In the genomic region with DNA sequence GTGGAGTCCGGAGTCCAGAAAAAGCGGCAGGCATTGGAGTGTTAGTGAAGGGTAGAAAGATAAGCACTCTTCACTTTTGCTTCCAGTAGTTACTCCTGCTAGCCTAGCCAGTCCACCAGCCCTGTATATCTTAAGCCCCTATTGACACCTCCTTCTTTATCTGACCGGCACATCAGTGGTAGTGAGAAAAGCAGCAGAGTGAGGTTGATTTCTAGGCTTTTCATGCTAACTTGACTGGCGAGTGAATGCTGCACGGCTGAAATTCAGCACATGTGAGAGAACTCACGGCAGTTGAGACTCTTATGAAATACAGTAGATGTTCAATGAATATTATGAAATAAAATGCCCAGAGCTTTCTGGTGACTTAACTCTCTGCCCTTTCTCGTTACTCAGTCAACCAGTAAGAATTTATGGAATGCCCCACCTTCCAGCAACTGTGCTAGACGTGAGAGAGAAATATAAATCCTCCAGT, we compare ENCODE assay signal across 13 cellular contexts.
DNase-seq lines count a peak whose midpoint lies in the region; ATAC-seq and TF ChIP-seq lines count a peak whose summit lies in the region.
"Had no signal": no experiment of that assay in that cellular context is flagged by ENCODE, and none has a peak within 500 bp of the region (broad histone marks: within the 10 kb centered on the region; RNA-seq: fewer than 3 reads in every experiment).

No MANE protein-coding gene starts in this region.

- H3K27me3 Mint-ChIP-seq in activated CD4-positive, alpha-beta T cell treated with anti-CD3 and anti-CD28 coated beads for 36 hours: peaks cover 3% of the 10 kb centered on the region
- H3K27me3 Mint-ChIP-seq: dendritic cell treated with granulocyte-macrophage colony-stimulating factor and Interleukin-4, amounts not matched to agents 40 ng/mL and 50 ng/mL, for 4 days had no signal

- TF ChIP-seq CTCF in HEK293 (tag by site-specific recombination; IDR thresholded peaks at IDR 0.05) (no peak), astrocyte of the spinal cord (IDR thresholded peaks at IDR 0.05; ENCODE audit: low read depth, low read length) (no peak), stomach (IDR thresholded peaks at IDR 0.05) (no peak)

- no peaks in the 10 kb centered on the region for H3K9me3 Mint-ChIP-seq in activated CD4-positive, alpha-beta T cell treated with anti-CD3 and anti-CD28 coated beads for 36 hours (ENCODE audit: low read depth)
- H3K9me3 Mint-ChIP-seq: dendritic cell treated with granulocyte-macrophage colony-stimulating factor and Interleukin-4, amounts not matched to agents 40 ng/mL and 50 ng/mL, for 4 days had no signal

- H3K9me3 ChIP-seq in HEK293 (ENCODE audit: control insufficient read depth, insufficient read depth, low read depth, low read length): no peaks in the 10 kb centered on the region
- H3K9me3 ChIP-seq in stomach: no peaks in the 10 kb centered on the region
- H3K9me3 ChIP-seq: BE2C, uterus had no signal

- no peaks in the 10 kb centered on the region for H3K36me3 Mint-ChIP-seq in activated CD4-positive, alpha-beta T cell treated with anti-CD3 and anti-CD28 coated beads for 36 hours (ENCODE audit: low read depth)

- in situ Hi-C loops in astrocyte of the spinal cord (cut with HindIII; ENCODE audit: low sequenced_read_pairs): no loop called here

- no peak for TF ChIP-seq POLR2A in stomach (IDR thresholded peaks at IDR 0.05)

- CTCF ChIA-PET in HEK293 (lab: Yijun Ruan, JAX): interaction anchor here (0.9 kb wide), 1 partner anchor 18 kb away, joined by 3 read pairs; no protein-coding TSS in a partner anchor
- CTCF ChIA-PET in activated CD4-positive, alpha-beta T cell treated with anti-CD3 and anti-CD28 coated beads for 36 hours (lab: Charles Lee): interaction anchor here (1.1 kb wide), 1 partner anchor 8 kb away, joined by 4 read pairs; no protein-coding TSS in a partner anchor

- TF ChIP-seq EP300 in stomach (IDR thresholded peaks at IDR 0.05): no peak

- no peaks in the 10 kb centered on the region for H3K27me3 ChIP-seq in stomach
- H3K27me3 ChIP-seq: BE2C, uterus had no signal

- ATAC-seq in activated CD4-positive, alpha-beta T cell treated with anti-CD3 and anti-CD28 coated beads for 36 hours: no peak
- no peak for ATAC-seq in HG02571 (IDR thresholded peaks at IDR 0.05; ENCODE audit: unreplicated experiment)

- H3K27ac Mint-ChIP-seq in activated CD4-positive, alpha-beta T cell treated with anti-CD3 and anti-CD28 coated beads for 36 hours: no peak overlapping the region
- H3K27ac Mint-ChIP-seq: dendritic cell treated with granulocyte-macrophage colony-stimulating factor and Interleukin-4, amounts not matched to agents 40 ng/mL and 50 ng/mL, for 4 days had no signal

- POLR2A ChIA-PET in HEK293 (lab: Yijun Ruan, JAX): no interaction called here
- POLR2A ChIA-PET in activated CD4-positive, alpha-beta T cell treated with anti-CD3 and anti-CD28 coated beads for 36 hours (lab: Charles Lee): no interaction called here

- H3K36me3 ChIP-seq in HEK293 (ENCODE audit: control insufficient read depth in 2 of 2, insufficient read depth in 1 of 2, low read length in 2 of 2) (no peaks in the 10 kb centered on the region), stomach (peaks cover 0 to under 1% (median 0%) of the 10 kb centered on the region in 4 donors)
- H3K36me3 ChIP-seq: BE2C, uterus had no signal

- intact Hi-C loops in stomach (cut with DNase I; ENCODE audit: low total_unique reads): no loop called here
- intact Hi-C loops in activated CD4-positive, alpha-beta T cell treated with anti-CD3 and anti-CD28 coated beads for 36 hours (cut with DNase I, micrococcal nuclease): no loop called here

- H3K4me1 ChIP-seq in HEK293 (ENCODE audit: control insufficient read depth, insufficient read depth, low read length) (peaks cover 36% of the 10 kb centered on the region), stomach (peaks cover 0 to 20% (median 19%) of the 10 kb centered on the region in 4 donors)
- H3K4me1 ChIP-seq: BE2C had no signal

- H3K27ac ChIP-seq in HEK293 (ENCODE audit: extremely low read depth, low read depth, low read length) (no peak overlapping the region), stomach (no peak overlapping the region)
- H3K27ac ChIP-seq: uterus had no signal

- 71 to 86% (median 77%) methylated on average over 8 of the region's 8 CpGs for WGBS in stomach, 5 donors

- no peak overlapping the region for H3K4me3 Mint-ChIP-seq in activated CD4-positive, alpha-beta T cell treated with anti-CD3 and anti-CD28 coated beads for 36 hours
- H3K4me3 Mint-ChIP-seq: dendritic cell treated with granulocyte-macrophage colony-stimulating factor and Interleukin-4, amounts not matched to agents 40 ng/mL and 50 ng/mL, for 4 days had no signal

- no peaks in the 10 kb centered on the region for H3K4me1 Mint-ChIP-seq in activated CD4-positive, alpha-beta T cell treated with anti-CD3 and anti-CD28 coated beads for 36 hours

- peak; percentile 44 for DNase-seq in A172 (ENCODE audit: low spot score)
- DNase-seq in astrocyte of the spinal cord (ENCODE audit: low read depth, low spot score): peak; percentile 51
- peak; percentile 90 for DNase-seq in kidney glomerular epithelial cell (lab: John Stamatoyannopoulos, UW)
- DNase-seq in stomach: no peak
- no peak for DNase-seq in activated CD4-positive, alpha-beta T cell treated with anti-CD3 and anti-CD28 coated beads for 36 hours
- no peak for DNase-seq in activated naive CD4-positive, alpha-beta T cell (lab: John Stamatoyannopoulos, UW)
- DNase-seq: BE2C, NCI-H524, occipital lobe, uterus had no signal

- H3K4me3 ChIP-seq in HEK293 (ENCODE audit: low read depth, low read length): no peak overlapping the region
- H3K4me3 ChIP-seq in astrocyte of the spinal cord (ENCODE audit: low read depth, low read length): no peak overlapping the region
- no peak overlapping the region for H3K4me3 ChIP-seq in stomach
- H3K4me3 ChIP-seq: uterus had no signal

TF ChIP-seq in HEK293, 187 proteins besides CTCF, POLR2A, EP300 and RAD21:
- TF ChIP-seq KLF9 (tag by site-specific recombination; IDR thresholded peaks at IDR 0.05; ENCODE audit: low read depth): no peak
- TF ChIP-seq TRIM28 (IDR thresholded peaks at IDR 0.05; ENCODE audit: borderline replicate concordance, low read length): peak; percentile 64; the same call in 1 of the 2 replicates
- TF ChIP-seq, protein P1, sequence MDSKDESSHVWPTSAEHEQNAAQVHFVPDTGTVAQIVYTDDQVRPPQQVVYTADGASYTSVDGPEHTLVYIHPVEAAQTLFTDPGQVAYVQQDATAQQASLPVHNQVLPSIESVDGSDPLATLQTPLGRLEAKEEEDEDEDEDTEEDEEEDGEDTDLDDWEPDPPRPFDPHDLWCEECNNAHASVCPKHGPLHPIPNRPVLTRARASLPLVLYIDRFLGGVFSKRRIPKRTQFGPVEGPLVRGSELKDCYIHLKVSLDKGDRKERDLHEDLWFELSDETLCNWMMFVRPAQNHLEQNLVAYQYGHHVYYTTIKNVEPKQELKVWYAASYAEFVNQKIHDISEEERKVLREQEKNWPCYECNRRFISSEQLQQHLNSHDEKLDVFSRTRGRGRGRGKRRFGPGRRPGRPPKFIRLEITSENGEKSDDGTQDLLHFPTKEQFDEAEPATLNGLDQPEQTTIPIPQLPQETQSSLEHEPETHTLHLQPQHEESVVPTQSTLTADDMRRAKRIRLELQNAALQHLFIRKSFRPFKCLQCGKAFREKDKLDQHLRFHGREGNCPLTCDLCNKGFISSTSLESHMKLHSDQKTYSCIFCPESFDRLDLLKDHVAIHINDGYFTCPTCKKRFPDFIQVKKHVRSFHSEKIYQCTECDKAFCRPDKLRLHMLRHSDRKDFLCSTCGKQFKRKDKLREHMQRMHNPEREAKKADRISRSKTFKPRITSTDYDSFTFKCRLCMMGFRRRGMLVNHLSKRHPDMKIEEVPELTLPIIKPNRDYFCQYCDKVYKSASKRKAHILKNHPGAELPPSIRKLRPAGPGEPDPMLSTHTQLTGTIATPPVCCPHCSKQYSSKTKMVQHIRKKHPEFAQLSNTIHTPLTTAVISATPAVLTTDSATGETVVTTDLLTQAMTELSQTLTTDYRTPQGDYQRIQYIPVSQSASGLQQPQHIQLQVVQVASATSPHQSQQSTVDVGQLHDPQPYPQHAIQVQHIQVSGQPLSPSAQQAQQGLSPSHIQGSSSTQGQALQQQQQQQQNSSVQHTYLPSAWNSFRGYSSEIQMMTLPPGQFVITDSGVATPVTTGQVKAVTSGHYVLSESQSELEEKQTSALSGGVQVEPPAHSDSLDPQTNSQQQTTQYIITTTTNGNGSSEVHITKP (tag by site-specific recombination; IDR thresholded peaks at IDR 0.05): no peak

Comparison
In these comparisons a context has a peak if more than half of its experiments do, and no peak if none do; other contexts are left out.
1. DNase-seq: peak in A172 (single experiment), astrocyte of the spinal cord (single experiment) and kidney glomerular epithelial cell (single experiment); none in stomach (single experiment), activated CD4-positive, alpha-beta T cell treated with anti-CD3 and anti-CD28 coated beads for 36 hours (single experiment) and activated naive CD4-positive, alpha-beta T cell (0 of 4).